15 cellular contexts compared by ENCODE assay signal in the genomic region with DNA sequence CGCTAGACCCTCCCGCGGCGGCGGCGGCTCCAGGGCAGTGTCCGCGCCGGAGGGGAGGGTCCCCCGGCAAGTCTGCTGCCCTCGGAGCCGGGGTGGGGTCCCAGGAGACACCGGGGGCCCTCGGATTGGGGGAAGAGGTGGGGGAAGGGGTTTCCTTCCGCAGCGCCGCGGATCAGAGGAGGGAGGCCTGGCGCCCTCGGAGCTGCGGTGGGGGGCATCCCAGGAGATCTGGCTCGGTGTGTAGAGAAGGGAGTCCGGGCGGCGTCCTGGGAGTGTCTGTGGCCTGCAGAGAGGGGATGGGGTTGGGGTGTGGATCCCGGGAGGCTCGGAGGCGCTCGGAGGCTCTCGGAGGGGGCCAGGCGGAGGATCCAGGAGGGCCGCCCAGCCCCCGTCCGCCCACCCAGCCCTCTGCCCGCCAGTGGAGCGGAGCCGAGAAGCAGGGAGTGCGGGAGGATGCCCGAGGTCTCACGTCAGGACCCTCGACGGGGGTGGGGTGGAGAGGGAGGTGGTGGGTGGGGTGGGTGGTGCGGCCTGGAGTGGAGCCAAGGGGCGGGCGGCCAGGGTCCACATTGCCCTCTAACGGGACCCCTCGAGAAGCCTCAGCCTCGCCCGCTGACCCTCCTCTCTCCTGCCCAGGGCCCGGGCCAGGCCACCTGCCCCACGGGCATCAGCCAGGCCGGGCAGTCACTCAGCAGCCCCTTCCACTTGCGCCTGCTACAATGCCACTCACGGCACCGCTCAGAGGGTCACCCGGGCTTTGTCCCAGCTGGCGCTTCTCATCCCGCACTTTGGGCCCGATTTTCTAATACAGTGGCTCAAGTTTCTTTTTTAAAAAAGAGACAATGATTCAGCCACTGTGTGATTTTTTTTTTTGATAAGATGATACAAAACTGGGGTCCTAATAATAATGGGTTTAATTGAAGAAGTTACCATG.
DNase-seq lines count a peak whose midpoint lies in the region; ATAC-seq and TF ChIP-seq lines count a peak whose summit lies in the region.
"Had no signal": no experiment of that assay in that cellular context is flagged by ENCODE, and none has a peak within 500 bp of the region (broad histone marks: within the 10 kb centered on the region; RNA-seq: fewer than 3 reads in every experiment).

No MANE protein-coding gene starts in this region.

- peak overlapping the region in 4 of 5 experiments; percentile 61 to 88 (median 72) for H3K27ac Mint-ChIP-seq in brain
- H3K27ac Mint-ChIP-seq: CD4-positive, alpha-beta T cell; memory B cell had no signal

- H3K9me3 Mint-ChIP-seq in brain: peaks cover 0 to 3% (median 0%) of the 10 kb centered on the region in 5 experiments
- H3K9me3 Mint-ChIP-seq: CD4-positive, alpha-beta T cell; memory B cell had no signal

- no peak for TF ChIP-seq CTCF in brain (conservative IDR thresholded peaks at IDR 0.05)
- no peak for TF ChIP-seq CTCF in vagina (IDR thresholded peaks at IDR 0.05)
- no peak for TF ChIP-seq CTCF in A673 (conservative IDR thresholded peaks at IDR 0.05; ENCODE audit: low read depth, low read length)

- CTCF ChIA-PET in A673 (lab: Charles Lee): no interaction called here

- H3K27ac ChIP-seq in right cardiac atrium (ENCODE audit: low read length): peak overlapping the region; percentile 28
- H3K27ac ChIP-seq in vagina: no peak overlapping the region
- H3K27ac ChIP-seq in A673 (ENCODE audit: low read depth, low read length, poor library complexity, severe bottlenecking): no peak overlapping the region
- H3K27ac ChIP-seq: prostate gland had no signal

- peaks cover 3% of the 10 kb centered on the region for H3K27me3 Mint-ChIP-seq in brain

- H3K36me3 Mint-ChIP-seq in brain: no peaks in the 10 kb centered on the region
- H3K36me3 Mint-ChIP-seq: memory B cell had no signal

- H2AFZ ChIP-seq in neuron (ENCODE audit: low read depth, low read length): peak overlapping the region; percentile 59

- H3K4me1 ChIP-seq in right cardiac atrium (ENCODE audit: control insufficient read depth, insufficient read depth, low read length) (no peaks in the 10 kb centered on the region), neuron (ENCODE audit: insufficient read depth, low read length) (peaks cover 3% of the 10 kb centered on the region), vagina (peaks cover 16% of the 10 kb centered on the region), A673 (ENCODE audit: insufficient read depth, low read length, poor library complexity, severe bottlenecking) (no peaks in the 10 kb centered on the region)

- H3K9me3 ChIP-seq in right cardiac atrium (ENCODE audit: control insufficient read depth, low read length): no peaks in the 10 kb centered on the region
- no peaks in the 10 kb centered on the region for H3K9me3 ChIP-seq in neuron (ENCODE audit: low read length)
- no peaks in the 10 kb centered on the region for H3K9me3 ChIP-seq in vagina
- H3K9me3 ChIP-seq in A673 (ENCODE audit: low read depth, low read length, poor library complexity, severe bottlenecking): no peaks in the 10 kb centered on the region
- H3K9me3 ChIP-seq: prostate gland had no signal

- BruUV-seq in A673 (replicated peaks; lab: Mats Ljungman, UMichigan): no TSS peak

- H3K4me1 Mint-ChIP-seq in brain: peaks cover 68% of the 10 kb centered on the region
- H3K4me1 Mint-ChIP-seq: memory B cell had no signal

- H3K27me3 ChIP-seq in right cardiac atrium (ENCODE audit: control insufficient read depth, insufficient read depth) (no peaks in the 10 kb centered on the region), neuron (ENCODE audit: insufficient read depth, low read length) (peaks cover 88% of the 10 kb centered on the region), vagina (peaks cover 6% of the 10 kb centered on the region), A673 (replicated peaks; ENCODE audit: insufficient read depth, low read depth, low read length, poor library complexity) (peaks cover 100% of the 10 kb centered on the region)

- H3K4me3 ChIP-seq in right cardiac atrium (ENCODE audit: low read length): peak overlapping the region; percentile 61
- H3K4me3 ChIP-seq in neuron (ENCODE audit: low read length): peak overlapping the region; percentile 6
- H3K4me3 ChIP-seq in vagina: peak overlapping the region; percentile 1 to 7
- H3K4me3 ChIP-seq in A673 (ENCODE audit: low read depth, low read length, poor library complexity, severe bottlenecking): no peak overlapping the region
- H3K4me3 ChIP-seq: prostate gland had no signal

- ATAC-seq in right cardiac atrium: peak; percentile 35 to 57
- ATAC-seq in GM19324 (IDR thresholded peaks at IDR 0.05; ENCODE audit: low FRiP score, unreplicated experiment): no peak

- H3K4me3 Mint-ChIP-seq in brain: peak overlapping the region in 3 of 5 experiments; percentile 47 to 65 (median 55)
- H3K4me3 Mint-ChIP-seq: CD4-positive, alpha-beta T cell; memory B cell had no signal

- intact Hi-C loops in right cardiac atrium (cut with DNase I): no loop called here
- intact Hi-C loops in vagina (cut with DNase I): no loop called here
- intact Hi-C loops in A673 (cut with micrococcal nuclease; ENCODE audit: unreplicated experiment): no loop called here

- no peak for TF ChIP-seq POLR2A in vagina (IDR thresholded peaks at IDR 0.05)

- no peaks in the 10 kb centered on the region for H3K36me3 ChIP-seq in neuron (ENCODE audit: insufficient read depth, low read length)
- H3K36me3 ChIP-seq in vagina: no peaks in the 10 kb centered on the region
- H3K36me3 ChIP-seq in A673 (ENCODE audit: insufficient read depth, low read length, poor library complexity, severe bottlenecking): no peaks in the 10 kb centered on the region
- H3K36me3 ChIP-seq: prostate gland had no signal

- POLR2A ChIA-PET in A673 (lab: Charles Lee; ENCODE audit: low non-redundant PET): no interaction called here

- WGBS in right cardiac atrium: 21% methylated on average over 59 of the region's 59 CpGs

- DNase-seq in right cardiac atrium: no peak
- DNase-seq in vagina (ENCODE audit: extremely low spot score in 2 of 2): no peak
- DNase-seq in A673 (ENCODE audit: low spot score): no peak
- DNase-seq in DMS 273 treated with DMSO at 0.1 percent for 48 hours (lab: John Stamatoyannopoulos, UW): no peak
- DNase-seq: activated naive CD4-positive, alpha-beta T cell; CD4-positive, alpha-beta T cell; central memory CD4-positive, alpha-beta T cell; IMR-90; NCI-H345; stimulated activated CD4-positive, alpha-beta T cell treated with anti-CD3 and anti-CD28 coated beads, Interleukin-2, amount 100 ng/mL, for 24 hours had no signal
